In genomic region chr3:141796436-141797166, GRCh38 we compare ENCODE assay signal across 8 cellular contexts. TPM values are rescaled to one million over a fixed set of nuclear protein-coding genes. Genes with fewer than 3 reads are reported as not detected.
DNase-seq lines count a peak whose midpoint lies in the region; ATAC-seq and TF ChIP-seq lines count a peak whose summit lies in the region.

No MANE protein-coding gene starts in this region.

- peak overlapping the region; percentile 77 for H3K4me3 Mint-ChIP-seq in GM23338

- peaks cover 25% of the 10 kb centered on the region for H3K27me3 ChIP-seq in GM23338 (ENCODE audit: insufficient read depth)
- peaks cover 17% of the 10 kb centered on the region for H3K27me3 ChIP-seq in NT2/D1 (ENCODE audit: insufficient read depth, insufficient read length)
- peaks cover 23% of the 10 kb centered on the region for H3K27me3 ChIP-seq in iPS-15b (ENCODE audit: control insufficient read depth, insufficient read depth, low read length)
- H3K27me3 ChIP-seq in HAP-1 (ENCODE audit: low read depth), result no peaks in the 10 kb centered on the region

- in situ Hi-C loops in HAP-1 (cut with MboI; ENCODE audit: low sequenced_read_pairs), result no loop called here

- peak; percentile 10; the same call in 2 of the 3 replicates for ATAC-seq in GM23338

- H3K4me3 ChIP-seq in GM23338 (peak overlapping the region; percentile 50), NT2/D1 (ENCODE audit: insufficient read length, low read depth) (peak overlapping the region; percentile 22), iPS-15b (ENCODE audit: low read depth, low read length) (no peak overlapping the region), HAP-1 (no peak overlapping the region)

- H3K36me3 ChIP-seq in GM23338 (ENCODE audit: insufficient read depth) (no peaks in the 10 kb centered on the region), NT2/D1 (ENCODE audit: insufficient read depth, insufficient read length, low read length) (no peaks in the 10 kb centered on the region), iPS-15b (ENCODE audit: control insufficient read depth, insufficient read depth, low read length) (no peaks in the 10 kb centered on the region), HAP-1 (replicated peaks) (no peaks in the 10 kb centered on the region)

- H3K9me2 ChIP-seq in GM23338 (ENCODE audit: insufficient read depth), result no peaks in the 10 kb centered on the region

- no peak for TF ChIP-seq CTCF in GM23338 (conservative IDR thresholded peaks at IDR 0.05; ENCODE audit: low read depth in 2 of 2)

- H3K79me2 ChIP-seq in GM23338 (replicated peaks; ENCODE audit: insufficient read depth), result no peaks in the 10 kb centered on the region

- no peak overlapping the region for H3K27ac Mint-ChIP-seq in GM23338

- DNase-seq in ELF-1 (ENCODE audit: low read depth, low spot score), result peak; percentile 22
- no peak for DNase-seq in GM23338 (ENCODE audit: low spot score)
- no peak for DNase-seq in NT2/D1 (ENCODE audit: low read depth, low spot score)
- peak; percentile 12 for DNase-seq in activated gamma-delta T cell (lab: John Stamatoyannopoulos, UW)
- peak; percentile 87 for DNase-seq in stimulated activated CD4-positive, alpha-beta T cell treated with anti-CD3 and anti-CD28 coated beads, Interleukin-1b, Interleukin-23, amount 100 ng/mL, for 48 hours
- no peak for DNase-seq in HAP-1 (ENCODE audit: low spot score in 2 of 2)
- no peak for DNase-seq in middle frontal gyrus (ENCODE audit: extremely low spot score, low spot score)

- H3K9me3 Mint-ChIP-seq in GM23338, result peaks cover 10% of the 10 kb centered on the region

- H4K20me1 ChIP-seq in GM23338 (replicated peaks; ENCODE audit: insufficient read depth), result no peaks in the 10 kb centered on the region

- H3K9me3 ChIP-seq in NT2/D1 (ENCODE audit: insufficient read depth, low read length), result no peaks in the 10 kb centered on the region; the same call in 1 of the 2 replicates
- no peaks in the 10 kb centered on the region for H3K9me3 ChIP-seq in iPS-15b (ENCODE audit: control insufficient read depth, insufficient read depth, low read length)
- no peaks in the 10 kb centered on the region for H3K9me3 ChIP-seq in HAP-1

- H3K27me3 Mint-ChIP-seq in GM23338 (ENCODE audit: insufficient read depth, low read depth, poor library complexity), result peaks cover 17% of the 10 kb centered on the region

- H3K27ac ChIP-seq in GM23338 (ENCODE audit: low read depth), result no peak overlapping the region

- peak overlapping the region; percentile 74 for H3K4me2 ChIP-seq in GM23338

- no peaks in the 10 kb centered on the region for H3F3A ChIP-seq in GM23338 (replicated peaks; ENCODE audit: low read depth)

- peaks cover 6% of the 10 kb centered on the region; the same call in 2 of the 3 replicates for H3K36me3 Mint-ChIP-seq in GM23338 (ENCODE audit: low read depth)

- peaks cover 31% of the 10 kb centered on the region for H3K4me1 Mint-ChIP-seq in GM23338

- peak overlapping the region; percentile 21 for H3K9ac ChIP-seq in NT2/D1 (ENCODE audit: insufficient read length, low read depth)
- H3K9ac ChIP-seq in iPS-15b (ENCODE audit: low read depth, low read length), result peak overlapping the region; percentile 20

- peak overlapping the region; percentile 97 for H2AFZ ChIP-seq in GM23338

- H3K4me1 ChIP-seq in GM23338 (ENCODE audit: insufficient read depth), result peaks cover 15% of the 10 kb centered on the region
- H3K4me1 ChIP-seq in NT2/D1 (ENCODE audit: insufficient read depth, insufficient read length), result peaks cover 6% of the 10 kb centered on the region
- peaks cover 4% of the 10 kb centered on the region for H3K4me1 ChIP-seq in iPS-15b (ENCODE audit: control insufficient read depth, insufficient read depth, low read length)
- peaks cover 2% of the 10 kb centered on the region; the same call in 1 of the 2 replicates for H3K4me1 ChIP-seq in HAP-1

TF ChIP-seq in GM23338, 12 proteins besides CTCF, POLR2A, EP300 and RAD21:
- no peak for TF ChIP-seq POLR2AphosphoS5 (IDR thresholded peaks at IDR 0.05; ENCODE audit: low read depth)

RNA-seq across cellular contexts. Expression of gene GRK7, which starts 33.4 kb away (rescaled TPM):
- not detected in 2 replicates for total RNA-seq in GM23338 (2014; rRNA removed; shearing (Covaris generic))
- polyA plus RNA-seq in GM23338 (2016; fragmentation: Nextera tagmentation; extraction: Ambion mirVana), result not detected in 2 replicates

RNA-seq across cellular contexts. Expression of gene RNF7, which starts 58.5 kb away (rescaled TPM):
- total RNA-seq in GM23338 (2014; rRNA removed; shearing (Covaris generic)), result 156 and 173 TPM in 2 replicates
- polyA plus RNA-seq in GM23338 (2016; fragmentation: Nextera tagmentation; extraction: Ambion mirVana), result 254 and 256 TPM in 2 replicates

Comparison
In these comparisons a context has a peak if more than half of its experiments do, and no peak if none do; other contexts are left out.
1. DNase-seq: peak in ELF-1 (single experiment), activated gamma-delta T cell (single experiment) and stimulated activated CD4-positive, alpha-beta T cell treated with anti-CD3 and anti-CD28 coated beads, Interleukin-1b, Interleukin-23, amount 100 ng/mL, for 48 hours (single experiment); none in GM23338 (single experiment), NT2/D1 (single experiment), HAP-1 (0 of 2) and middle frontal gyrus (single experiment).
2. H3K4me3 ChIP-seq: peak in GM23338 (single experiment) and NT2/D1 (single experiment); none in iPS-15b (single experiment) and HAP-1 (single experiment).